ENCODE assay signal across 9 cellular contexts in the genomic region with DNA sequence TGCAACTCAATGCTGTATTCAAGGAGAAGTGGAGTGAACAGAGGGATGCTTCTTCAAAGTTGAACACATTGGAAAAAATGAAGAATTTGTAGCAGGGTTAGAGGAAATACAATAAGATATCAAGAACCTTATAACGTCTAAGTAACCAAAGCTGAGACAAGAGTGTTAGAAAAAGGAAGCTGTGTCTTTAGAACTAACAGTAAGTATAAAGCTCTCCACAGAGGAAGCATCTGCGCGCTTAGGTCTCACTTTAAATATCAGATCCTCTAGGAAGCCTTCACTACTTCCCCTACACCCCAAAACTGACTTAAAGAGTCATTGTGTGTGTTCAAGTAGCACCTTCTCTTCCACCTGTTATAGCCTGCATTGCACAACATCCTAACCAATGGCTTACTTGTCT. TPM values are rescaled to one million over a fixed set of nuclear protein-coding genes. Genes with fewer than 3 reads are reported as not detected.
DNase-seq lines count a peak whose midpoint lies in the region; ATAC-seq and TF ChIP-seq lines count a peak whose summit lies in the region.
"Had no signal": no experiment of that assay in that cellular context is flagged by ENCODE, and none has a peak within 500 bp of the region (broad histone marks: within the 10 kb centered on the region; RNA-seq: fewer than 3 reads in every experiment).

No MANE protein-coding gene starts in this region.

- H3K36me3 Mint-ChIP-seq in activated CD4-positive, alpha-beta T cell treated with anti-CD3 and anti-CD28 coated beads, Interleukin-2, amount 10 ng/mL, durations not matched to agents 24 days and 14 days (ENCODE audit: low read depth) = no peaks in the 10 kb centered on the region
- H3K36me3 Mint-ChIP-seq in activated T-helper 1 cell treated with anti-CD3 and anti-CD28 coated beads, Interleukin-12 subunit alpha, Interleukin-12 subunit beta, Interleukin-2, Interleukin-4 antibody, amounts not matched to agents 30 ng/mL and 10 ng/mL and 1 ng/mL, durations not matched to agents 14 hours and 24 hours and 36 hours (ENCODE audit: low read depth) = no peaks in the 10 kb centered on the region

- H3K4me1 Mint-ChIP-seq in activated CD4-positive, alpha-beta T cell treated with anti-CD3 and anti-CD28 coated beads, Interleukin-2, amount 10 ng/mL, durations not matched to agents 24 days and 14 days = peaks cover 30% of the 10 kb centered on the region
- H3K4me1 Mint-ChIP-seq in activated T-helper 1 cell treated with anti-CD3 and anti-CD28 coated beads, Interleukin-12 subunit alpha, Interleukin-12 subunit beta, Interleukin-2, Interleukin-4 antibody, amounts not matched to agents 30 ng/mL and 10 ng/mL and 1 ng/mL, durations not matched to agents 14 hours and 24 hours and 36 hours (ENCODE audit: low read depth) = peaks cover 30% of the 10 kb centered on the region

- peak overlapping the region; percentile 25 for H3K27ac Mint-ChIP-seq in activated CD4-positive, alpha-beta T cell treated with anti-CD3 and anti-CD28 coated beads, Interleukin-2, amount 10 ng/mL, durations not matched to agents 24 days and 14 days
- H3K27ac Mint-ChIP-seq in activated T-helper 1 cell treated with anti-CD3 and anti-CD28 coated beads, Interleukin-12 subunit alpha, Interleukin-12 subunit beta, Interleukin-2, Interleukin-4 antibody, amounts not matched to agents 30 ng/mL and 10 ng/mL and 1 ng/mL, durations not matched to agents 14 hours and 24 hours and 36 hours = peak overlapping the region; percentile 76

- no peaks in the 10 kb centered on the region for H3K27me3 ChIP-seq in spleen (replicated peaks in 1 of 7)
- H3K27me3 ChIP-seq in H7 (ENCODE audit: control insufficient read depth, insufficient read depth, low read length) = no peaks in the 10 kb centered on the region

- ATAC-seq in HG03045 (IDR thresholded peaks at IDR 0.05; ENCODE audit: unreplicated experiment) = peak; percentile 18
- ATAC-seq in left colon = no peak

- WGBS in spleen, 5 donors = 14 to 32% (median 22%) methylated on average over 3 of the region's 3 CpGs

- H3K9me3 Mint-ChIP-seq in activated CD4-positive, alpha-beta T cell treated with anti-CD3 and anti-CD28 coated beads, Interleukin-2, amount 10 ng/mL, durations not matched to agents 24 days and 14 days = peaks cover 5% of the 10 kb centered on the region
- peaks cover 3% of the 10 kb centered on the region for H3K9me3 Mint-ChIP-seq in activated T-helper 1 cell treated with anti-CD3 and anti-CD28 coated beads, Interleukin-12 subunit alpha, Interleukin-12 subunit beta, Interleukin-2, Interleukin-4 antibody, amounts not matched to agents 30 ng/mL and 10 ng/mL and 1 ng/mL, durations not matched to agents 14 hours and 24 hours and 36 hours

- peak overlapping the region; percentile 70 for H3K4me3 Mint-ChIP-seq in activated CD4-positive, alpha-beta T cell treated with anti-CD3 and anti-CD28 coated beads, Interleukin-2, amount 10 ng/mL, durations not matched to agents 24 days and 14 days
- peak overlapping the region; percentile 57 for H3K4me3 Mint-ChIP-seq in activated T-helper 1 cell treated with anti-CD3 and anti-CD28 coated beads, Interleukin-12 subunit alpha, Interleukin-12 subunit beta, Interleukin-2, Interleukin-4 antibody, amounts not matched to agents 30 ng/mL and 10 ng/mL and 1 ng/mL, durations not matched to agents 14 hours and 24 hours and 36 hours

- H3K36me3 ChIP-seq in spleen (no peaks in the 10 kb centered on the region), H7 (replicated peaks; ENCODE audit: control insufficient read depth, insufficient read depth, low read length) (no peaks in the 10 kb centered on the region)

- intact Hi-C loops in activated CD4-positive, alpha-beta T cell treated with anti-CD3 and anti-CD28 coated beads, Interleukin-2, amount 10 ng/mL, durations not matched to agents 24 days and 14 days (cut with micrococcal nuclease) = loop anchor here (5.0 to 10.0 kb wide), 2 partner anchors 339 to 892 kb away; no protein-coding TSS in a partner anchor
- intact Hi-C loops in activated T-helper 1 cell treated with anti-CD3 and anti-CD28 coated beads, Interleukin-12 subunit alpha, Interleukin-12 subunit beta, Interleukin-2, Interleukin-4 antibody, amounts not matched to agents 30 ng/mL and 10 ng/mL and 1 ng/mL, durations not matched to agents 14 hours and 24 hours and 36 hours (cut with micrococcal nuclease) = loop anchor here (5.0 kb wide), 3 partner anchors 227 to 892 kb away; no protein-coding TSS in a partner anchor
- intact Hi-C loops in spleen (cut with DNase I; ENCODE audit: low total_unique reads) (no loop called here), left colon (cut with DNase I, micrococcal nuclease) (no loop called here)

- TF ChIP-seq CTCF in spleen (IDR thresholded peaks at IDR 0.05 in 8 of 11, conservative IDR thresholded peaks at IDR 0.05 in 3 of 11) = no peak

- no peaks in the 10 kb centered on the region for H3K9me3 ChIP-seq in spleen

- TF ChIP-seq POLR2A in spleen (IDR thresholded peaks at IDR 0.05) = no peak

- H3K4me1 ChIP-seq in spleen = peaks cover 5 to 19% (median 16%) of the 10 kb centered on the region in 6 donors

- peaks cover 38% of the 10 kb centered on the region for H3K27me3 Mint-ChIP-seq in activated CD4-positive, alpha-beta T cell treated with anti-CD3 and anti-CD28 coated beads, Interleukin-2, amount 10 ng/mL, durations not matched to agents 24 days and 14 days
- H3K27me3 Mint-ChIP-seq in activated T-helper 1 cell treated with anti-CD3 and anti-CD28 coated beads, Interleukin-12 subunit alpha, Interleukin-12 subunit beta, Interleukin-2, Interleukin-4 antibody, amounts not matched to agents 30 ng/mL and 10 ng/mL and 1 ng/mL, durations not matched to agents 14 hours and 24 hours and 36 hours (ENCODE audit: insufficient read depth) = peaks cover 42% of the 10 kb centered on the region

- H3K4me3 ChIP-seq in spleen (peak overlapping the region in 2 of 8 donors; percentile 24 to 52), H7 (ENCODE audit: insufficient read depth, low read depth, low read length) (no peak overlapping the region)

- H3K27ac ChIP-seq in spleen = peak overlapping the region in 7 of 8 donors; percentile 2 to 73 (median 56)

- DNase-seq in activated CD4-positive, alpha-beta T cell treated with anti-CD3 and anti-CD28 coated beads, Interleukin-2, amount 10 ng/mL, durations not matched to agents 24 days and 14 days = peak; percentile 58
- DNase-seq in activated CD4-positive, alpha-beta T cell treated with anti-CD3 and anti-CD28 coated beads for 48 hours = no peak
- no peak for DNase-seq in activated T-helper 1 cell treated with anti-CD3 and anti-CD28 coated beads, Interleukin-12 subunit alpha, Interleukin-12 subunit beta, Interleukin-2, Interleukin-4 antibody, amounts not matched to agents 30 ng/mL and 10 ng/mL and 1 ng/mL, durations not matched to agents 14 hours and 24 hours and 36 hours (ENCODE audit: low spot score)
- DNase-seq in spleen (no peak), NCI-H187 (lab: John Stamatoyannopoulos, UW) (no peak), H7 (no peak), left colon (no peak)

RNA-seq across cellular contexts. Expression of a gene that starts 43.0 kb away (rescaled TPM):
- total RNA-seq in activated CD4-positive, alpha-beta T cell treated with anti-CD3 and anti-CD28 coated beads, Interleukin-2, amount 10 ng/mL, durations not matched to agents 24 days and 14 days = not detected in 2 replicates
- not detected in 2 replicates for total RNA-seq in activated T-helper 1 cell treated with anti-CD3 and anti-CD28 coated beads, Interleukin-12 subunit alpha, Interleukin-12 subunit beta, Interleukin-2, Interleukin-4 antibody, amounts not matched to agents 30 ng/mL and 10 ng/mL and 1 ng/mL, durations not matched to agents 14 hours and 24 hours and 36 hours
- 1 to 10 TPM in 5 of 7 donors, under 1 TPM in 2; 0.72 to 8.8 (median 1.8) TPM for total RNA-seq in spleen
- polyA plus RNA-seq in spleen = 1 to 10 TPM; 1.4 to 3.6 (median 2.3) TPM
- total RNA-seq in H7 (2014; rRNA removed; shearing (Covaris generic)) = not detected in 2 replicates
- total RNA-seq in left colon = 1 to 10 TPM in 1 of 2 donors, under 1 TPM in 1; 0.46 to 1.3 TPM
- total RNA-seq: NCI-H460 had no signal

Comparison
In these comparisons a context has a peak if more than half of its experiments do, and no peak if none do; other contexts are left out.
1. intact Hi-C loops: an anchor here in activated CD4-positive, alpha-beta T cell treated with anti-CD3 and anti-CD28 coated beads, Interleukin-2, amount 10 ng/mL, durations not matched to agents 24 days and 14 days (5.0 to 10.0 kb wide) and activated T-helper 1 cell treated with anti-CD3 and anti-CD28 coated beads, Interleukin-12 subunit alpha, Interleukin-12 subunit beta, Interleukin-2, Interleukin-4 antibody, amounts not matched to agents 30 ng/mL and 10 ng/mL and 1 ng/mL, durations not matched to agents 14 hours and 24 hours and 36 hours (5.0 kb wide); none called in spleen and left colon.